In the genomic region with DNA sequence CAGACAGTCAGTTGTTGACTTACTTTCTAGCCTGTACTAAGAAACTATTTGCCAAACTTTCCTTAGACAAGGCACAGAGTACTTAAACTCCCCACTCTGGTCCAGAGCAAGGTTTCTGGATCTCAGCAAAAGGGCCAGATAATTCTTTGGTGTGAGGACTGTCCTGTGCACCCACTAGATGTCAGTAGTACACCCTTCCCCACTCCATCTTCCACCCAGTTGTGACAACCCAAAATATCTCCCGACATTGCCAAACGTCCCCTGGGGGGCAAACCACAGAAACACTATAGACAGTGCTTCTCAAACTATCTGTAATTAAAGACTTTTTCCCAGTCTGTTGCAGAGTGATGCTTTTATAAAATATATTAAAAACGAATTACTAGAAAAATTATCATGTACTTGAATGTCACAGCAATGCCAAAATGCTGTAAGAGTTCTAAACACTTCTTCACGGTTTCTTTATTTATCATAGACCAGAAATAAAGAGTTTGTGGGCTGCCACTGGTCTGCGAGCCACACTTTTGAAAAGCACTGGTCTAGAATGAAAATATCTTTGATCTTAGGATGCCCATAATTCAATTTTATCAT, we compare ENCODE assay signal across 8 cellular contexts.
A peak's percentile ranks its signal among the peaks of the same experiment; 100 is the strongest.
DNase-seq lines count a peak whose midpoint lies in the region; ATAC-seq, FAIRE-seq and TF ChIP-seq lines count a peak whose summit lies in the region.

No MANE protein-coding gene starts in this region.

- H3K4me1 ChIP-seq in mammary epithelial cell (ENCODE audit: insufficient read depth, low read length) (no peaks in the 10 kb centered on the region), HepG2 (ENCODE audit: insufficient read depth, low read length) (no peaks in the 10 kb centered on the region)

- H3K9me3 ChIP-seq in CD4-positive, alpha-beta T cell (ENCODE audit: control insufficient read depth, low read length): no peaks in the 10 kb centered on the region
- H3K9me3 ChIP-seq in mammary epithelial cell (replicated peaks; ENCODE audit: insufficient read depth, low read length) (no peaks in the 10 kb centered on the region), HepG2 (ENCODE audit: low read length) (no peaks in the 10 kb centered on the region)

- TF ChIP-seq EP300 in HepG2 (IDR thresholded peaks at IDR 0.05; ENCODE audit: low read depth in 2 of 2, low read length in 2 of 2) (no peak), HepG2 (CRISPR knock-in tag; IDR thresholded peaks at IDR 0.05; ENCODE audit: borderline replicate concordance) (no peak)

- H4K20me1 ChIP-seq in mammary epithelial cell (ENCODE audit: insufficient read depth, low read length): no peaks in the 10 kb centered on the region
- H4K20me1 ChIP-seq in HepG2 (ENCODE audit: insufficient read depth, low read length): no peaks in the 10 kb centered on the region

- no peaks in the 10 kb centered on the region for H3K9me3 Mint-ChIP-seq in CD4-positive, alpha-beta T cell

- dilution Hi-C loops in mammary epithelial cell (cut with HindIII; ENCODE audit: low sequenced_read_pairs): no loop called here

- H3K27me3 Mint-ChIP-seq in CD4-positive, alpha-beta T cell: peaks cover 15% of the 10 kb centered on the region

- WGBS in mammary epithelial cell (ENCODE audit: low coverage, missing lambda C conversion rate): 36% methylated on average over 5 of the region's 5 CpGs
- 1% methylated on average over 5 of the region's 5 CpGs for WGBS in HepG2 (ENCODE audit: low lambda C conversion rate)

- H3K4me1 Mint-ChIP-seq in CD4-positive, alpha-beta T cell (ENCODE audit: low read depth): no peaks in the 10 kb centered on the region

- no peak overlapping the region for H3K27ac Mint-ChIP-seq in CD4-positive, alpha-beta T cell

- no peak overlapping the region for H3K9ac ChIP-seq in mammary epithelial cell (ENCODE audit: insufficient read depth, low read length)
- no peak overlapping the region for H3K9ac ChIP-seq in HepG2 (ENCODE audit: insufficient read depth, low read depth, low read length)

- no peaks in the 10 kb centered on the region for H3K27me3 ChIP-seq in CD4-positive, alpha-beta T cell (ENCODE audit: control insufficient read depth, insufficient read depth, low read length)
- H3K27me3 ChIP-seq in mammary epithelial cell (ENCODE audit: insufficient read depth, low read length) (no peaks in the 10 kb centered on the region), HepG2 (ENCODE audit: control insufficient read depth in 1 of 2, insufficient read depth in 2 of 2, low read length in 2 of 2) (no peaks in the 10 kb centered on the region)

- no peak for ATAC-seq in CD4-positive, alpha-beta T cell (ENCODE audit: poor library complexity)
- ATAC-seq in GM18502 (IDR thresholded peaks at IDR 0.05; ENCODE audit: poor library complexity, unreplicated experiment) (peak; percentile 90), HG02973 (IDR thresholded peaks at IDR 0.05; ENCODE audit: unreplicated experiment) (peak; percentile 83), HepG2 (peak; percentile 85)

- peak; percentile 51 for TF ChIP-seq CTCF in CD4-positive, alpha-beta T cell (IDR thresholded peaks at IDR 0.05)
- TF ChIP-seq CTCF in mammary epithelial cell (conservative IDR thresholded peaks at IDR 0.05 in 1 of 2, IDR thresholded peaks at IDR 0.05 in 1 of 2; ENCODE audit: extremely low read depth in 1 of 2, insufficient read depth in 1 of 2, low read depth in 1 of 2, low read length in 2 of 2) (peak; percentile 61 to 77), HepG2 (CRISPR knock-in tag; IDR thresholded peaks at IDR 0.05) (peak; percentile 52)

- H3K4me2 ChIP-seq in mammary epithelial cell (ENCODE audit: insufficient read depth, low read depth, low read length) (no peak overlapping the region), HepG2 (ENCODE audit: low read depth, low read length) (no peak overlapping the region)

- H2AFZ ChIP-seq in mammary epithelial cell (ENCODE audit: low read depth, low read length): no peak overlapping the region
- no peak overlapping the region for H2AFZ ChIP-seq in HepG2 (ENCODE audit: low read length)

- no peak for TF ChIP-seq RAD21 in HepG2 (CRISPR knock-in tag; IDR thresholded peaks at IDR 0.05)

- H3K36me3 ChIP-seq in mammary epithelial cell (ENCODE audit: insufficient read depth, low read length) (no peaks in the 10 kb centered on the region), HepG2 (replicated peaks in 1 of 2; ENCODE audit: control insufficient read depth in 1 of 2, insufficient read depth in 2 of 2, low read length in 2 of 2) (no peaks in the 10 kb centered on the region)

- TF ChIP-seq POLR2A in HepG2 (IDR thresholded peaks at IDR 0.05; ENCODE audit: insufficient read depth in 1 of 2, low read depth in 2 of 2, low read length in 2 of 2): no peak

- H3K36me3 Mint-ChIP-seq in CD4-positive, alpha-beta T cell (ENCODE audit: low read depth): no peaks in the 10 kb centered on the region

- in situ Hi-C loops in mammary epithelial cell (cut with MboI; ENCODE audit: low sequenced_read_pairs in 2 of 2): no loop called here
- in situ Hi-C loops in HepG2 (cut with HindIII; ENCODE audit: extremely low pct_ligation_motif_present, low pct_unique_long_range_greater_than_20kb): no loop called here

- CTCF ChIA-PET in CD4-positive, alpha-beta T cell (lab: Charles Lee): no interaction called here
- CTCF ChIA-PET in mammary epithelial cell (lab: Charles Lee; ENCODE audit: low non-redundant PET) (no interaction called here), HepG2 (lab: Yijun Ruan, JAX; ENCODE audit: low intra/inter-chr PET ratio, low total read pairs) (no interaction called here)

- H3K79me2 ChIP-seq in mammary epithelial cell (ENCODE audit: insufficient read depth, low read length) (no peaks in the 10 kb centered on the region), HepG2 (ENCODE audit: insufficient read depth, low read length) (no peaks in the 10 kb centered on the region)

- H3K4me3 ChIP-seq in mammary epithelial cell (replicated peaks in 1 of 3; ENCODE audit: insufficient read depth in 1 of 3, low read depth in 2 of 3, low read length in 3 of 3) (no peak overlapping the region), HepG2 (replicated peaks in 1 of 3; ENCODE audit: insufficient read depth in 1 of 3, low read depth in 2 of 3, low read length in 3 of 3) (no peak overlapping the region)

- H3K27ac ChIP-seq in CD4-positive, alpha-beta T cell (ENCODE audit: low read depth, low read length): no peak overlapping the region
- no peak overlapping the region for H3K27ac ChIP-seq in mammary epithelial cell (ENCODE audit: insufficient read depth, low read depth, low read length)
- H3K27ac ChIP-seq in HepG2 (ENCODE audit: extremely low read length, insufficient read depth, low read length): no peak overlapping the region

- POLR2A ChIA-PET in CD4-positive, alpha-beta T cell (lab: Charles Lee): no interaction called here
- POLR2A ChIA-PET in HepG2 (lab: Yijun Ruan, JAX): no interaction called here

- FAIRE-seq in HepG2 (lab: Jason Lieb, UNC): no peak

- no peak for DNase-seq in CD4-positive, alpha-beta T cell
- DNase-seq in NCI-H446 treated with DMSO at 0.1 percent for 48 hours (lab: John Stamatoyannopoulos, UW): peak; percentile 14
- DNase-seq in mammary epithelial cell: peak; percentile 11
- DNase-seq in HepG2 (ENCODE audit: low spot score): peak; percentile 3
- DNase-seq in activated CD4-positive, CD25-positive, alpha-beta regulatory T cell treated with anti-CD3 and anti-CD28 coated beads, Interleukin-2, amount 50 U/mL, for 72 hours: no peak
- DNase-seq in GF-D8 (lab: John Stamatoyannopoulos, UW): no peak

- BruUV-seq in mammary epithelial cell (replicated peaks; lab: Mats Ljungman, UMichigan) (no TSS peak), HepG2 (replicated peaks; lab: Mats Ljungman, UMichigan) (no TSS peak)

- H3K4me3 Mint-ChIP-seq in CD4-positive, alpha-beta T cell: no peak overlapping the region

- intact Hi-C loops in CD4-positive, alpha-beta T cell (cut with DNase I, micrococcal nuclease): loop anchor here (1.0 to 5.0 kb wide), 4 partner anchors 376 to 588 kb away; no protein-coding TSS in a partner anchor
- intact Hi-C loops in mammary epithelial cell (cut with micrococcal nuclease): loop anchor here (1.0 to 10.0 kb wide), 5 partner anchors 200 to 588 kb away; no protein-coding TSS in a partner anchor
- intact Hi-C loops in HepG2 (cut with micrococcal nuclease; ENCODE audit: unreplicated experiment): loop anchor here (1.0 kb wide), 1 partner anchor 377 kb away; no protein-coding TSS in a partner anchor

TF ChIP-seq in HepG2, 621 proteins besides CTCF, POLR2A, EP300 and RAD21:
- no peak for TF ChIP-seq ZNF749 (CRISPR knock-in tag; IDR thresholded peaks at IDR 0.05; ENCODE audit: borderline replicate concordance)
- TF ChIP-seq MAZ (IDR thresholded peaks at IDR 0.05; ENCODE audit: borderline replicate concordance, low read depth, low read length): no peak
- no peak for TF ChIP-seq MAZ (CRISPR knock-in tag; IDR thresholded peaks at IDR 0.05; ENCODE audit: low read depth)
- TF ChIP-seq STAG1 (CRISPR knock-in tag; IDR thresholded peaks at IDR 0.05): peak; percentile 50
- no peak for TF ChIP-seq MEIS1 (CRISPR knock-in tag; IDR thresholded peaks at IDR 0.05; ENCODE audit: borderline replicate concordance)

Comparison
In these comparisons a context has a peak if more than half of its experiments do, and no peak if none do; other contexts are left out.
1. DNase-seq: peak in NCI-H446 treated with DMSO at 0.1 percent for 48 hours (single experiment), mammary epithelial cell (single experiment) and HepG2 (single experiment); none in CD4-positive, alpha-beta T cell (0 of 10), activated CD4-positive, CD25-positive, alpha-beta regulatory T cell treated with anti-CD3 and anti-CD28 coated beads, Interleukin-2, amount 50 U/mL, for 72 hours (single experiment) and GF-D8 (single experiment).
2. Peak in every context shown above with its lines, with median percentiles within 50 percentile points of each other: CTCF ChIP-seq.